In genomic region chr6:128586095-128586494, GRCh38 we compare ENCODE assay signal across 8 cellular contexts.
"Had no signal": no experiment of that assay in that cellular context is flagged by ENCODE, and none has a peak within 500 bp of the region (broad histone marks: within the 10 kb centered on the region; RNA-seq: fewer than 3 reads in every experiment).

No MANE protein-coding gene starts in this region.

- DNase-seq: GDM1, GF-D8 had no signal

- H3K4me3 ChIP-seq: GM12878 had no signal

- ATAC-seq: GM12878 had no signal

- FAIRE-seq: G401.6, GM12878, GM12891, GM12892, GM18507, GM19239 had no signal
